ENCODE assay signal across 13 cellular contexts in the genomic region with DNA sequence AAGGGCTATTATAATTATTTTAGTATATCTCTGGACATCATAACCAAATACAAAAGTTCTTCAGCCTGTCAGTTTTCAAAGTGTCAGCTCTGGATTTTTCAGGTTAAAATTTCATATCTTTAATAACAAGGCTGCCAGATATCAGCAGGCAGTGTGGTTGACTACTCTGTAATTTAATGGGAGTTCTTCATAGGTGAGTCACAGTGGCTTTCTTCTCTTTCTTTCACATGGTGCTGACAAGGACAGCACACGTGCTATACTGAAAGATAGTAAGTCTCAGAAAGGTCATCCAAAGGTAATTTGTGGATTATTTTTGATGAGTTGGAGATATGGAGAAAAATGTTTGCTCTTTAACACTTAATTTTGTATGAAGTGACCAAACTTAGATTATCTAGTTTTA. TPM values are rescaled to one million over a fixed set of nuclear protein-coding genes. Genes with fewer than 3 reads are reported as not detected.
A peak's percentile ranks its signal among the peaks of the same experiment; 100 is the strongest.
DNase-seq lines count a peak whose midpoint lies in the region; ATAC-seq, FAIRE-seq and TF ChIP-seq lines count a peak whose summit lies in the region.
"Had no signal": no experiment of that assay in that cellular context is flagged by ENCODE, and none has a peak within 500 bp of the region (broad histone marks: within the 10 kb centered on the region; RNA-seq: fewer than 3 reads in every experiment).

No MANE protein-coding gene starts in this region.

- FAIRE-seq in pancreas (lab: Jason Lieb, UNC) = no peak

- H3K27ac ChIP-seq in pancreas = no peak overlapping the region
- no peak overlapping the region for H3K27ac ChIP-seq in thyroid gland
- H3K27ac ChIP-seq: gastrocnemius medialis, HL-60, psoas muscle had no signal

- WGBS in pancreas, 2 donors = 7 to 16% methylated on average over 1 of the region's 1 CpG
- WGBS in thyroid gland, 2 donors = 79 to 83% methylated on average over 1 of the region's 1 CpG

- no peaks in the 10 kb centered on the region for H3K9me3 ChIP-seq in pancreas
- no peaks in the 10 kb centered on the region for H3K9me3 ChIP-seq in thyroid gland
- H3K9me3 ChIP-seq: gastrocnemius medialis, psoas muscle had no signal

- H3K4me1 ChIP-seq in pancreas = peaks cover 14 to 21% (median 20%) of the 10 kb centered on the region in 3 donors
- H3K4me1 ChIP-seq in thyroid gland = peaks cover 6 to 20% of the 10 kb centered on the region in 2 donors
- H3K4me1 ChIP-seq: gastrocnemius medialis, psoas muscle had no signal

- H3K27me3 ChIP-seq in pancreas (no peaks in the 10 kb centered on the region), thyroid gland (no peaks in the 10 kb centered on the region)
- H3K27me3 ChIP-seq: gastrocnemius medialis had no signal

- intact Hi-C loops in pancreas (cut with DNase I) (no loop called here), thyroid gland (cut with DNase I) (no loop called here)

- ATAC-seq in pancreas = peak in 3 of 4 donors; percentile 60 to 70 (median 65)
- ATAC-seq in GM21723 (IDR thresholded peaks at IDR 0.05; ENCODE audit: unreplicated experiment) = no peak
- ATAC-seq: gastrocnemius medialis had no signal

- no peak for TF ChIP-seq POLR2A in thyroid gland (IDR thresholded peaks at IDR 0.05)

- peak; percentile 29 for DNase-seq in DMS 273 (lab: John Stamatoyannopoulos, UW; ENCODE audit: unreplicated experiment)
- no peak for DNase-seq in DMS 273 treated with DMSO at 0.1 percent for 48 hours (lab: John Stamatoyannopoulos, UW)
- DNase-seq in HT-29 (ENCODE audit: low spot score) = peak; percentile 52
- DNase-seq in astrocyte of the spinal cord (ENCODE audit: low read depth, low spot score) = peak; percentile 78
- no peak for DNase-seq in pancreas
- no peak for DNase-seq in effector CD4-positive, alpha-beta T cell
- DNase-seq in thyroid gland = no peak
- DNase-seq: 8988T; gastrocnemius medialis; psoas muscle; stimulated activated naive B cell treated with anti-CD40 and anti-IgM and Interleukin-4, amounts not matched to agents 10 μg/mL and 1 μg/mL and 100 μg/mL, for 72 hours had no signal

- no peak for TF ChIP-seq CTCF in astrocyte of the spinal cord (IDR thresholded peaks at IDR 0.05; ENCODE audit: low read depth, low read length)
- no peak for TF ChIP-seq CTCF in pancreas (IDR thresholded peaks at IDR 0.05)
- no peak for TF ChIP-seq CTCF in thyroid gland (IDR thresholded peaks at IDR 0.05)

- in situ Hi-C loops in astrocyte of the spinal cord (cut with HindIII; ENCODE audit: low sequenced_read_pairs) = no loop called here

- no peak overlapping the region for H3K4me3 ChIP-seq in astrocyte of the spinal cord (ENCODE audit: low read depth, low read length)
- no peak overlapping the region for H3K4me3 ChIP-seq in pancreas
- no peak overlapping the region for H3K4me3 ChIP-seq in thyroid gland (replicated peaks in 1 of 3)
- H3K4me3 ChIP-seq: gastrocnemius medialis, psoas muscle had no signal

- H3K36me3 ChIP-seq in pancreas (no peaks in the 10 kb centered on the region), thyroid gland (no peaks in the 10 kb centered on the region)
- H3K36me3 ChIP-seq: gastrocnemius medialis had no signal

RNA-seq across cellular contexts. Expression of gene GALNT7, which starts 43.2 kb away (rescaled TPM):
- total RNA-seq in HT-29 (2014; rRNA removed; shearing (Covaris generic)) = 14.4 and 15.4 TPM in 2 replicates
- total RNA-seq in pancreas (10 to 100 TPM; 19.5 to 31.2 (median 26.3) TPM), thyroid gland (10 to 100 TPM; 15.6 to 38.2 (median 23.8) TPM)
- polyA plus RNA-seq in pancreas = 10 to 100 TPM in 1 of 2 donors, 1 to 10 TPM in 1; 5.7 to 11.6 TPM

Comparison
In these comparisons a context has a peak if more than half of its experiments do, and no peak if none do; other contexts are left out.
1. DNase-seq: peak in DMS 273 (single experiment), HT-29 (single experiment) and astrocyte of the spinal cord (single experiment); none in DMS 273 treated with DMSO at 0.1 percent for 48 hours (single experiment), pancreas (0 of 6), effector CD4-positive, alpha-beta T cell (single experiment) and thyroid gland (0 of 2).